Comparison of ENCODE assay signal across 10 cellular contexts in genomic region chr10:113616244-113617074, GRCh38. TPM values are rescaled to one million over a fixed set of nuclear protein-coding genes. Genes with fewer than 3 reads are reported as not detected.
DNase-seq lines count a peak whose midpoint lies in the region; ATAC-seq and TF ChIP-seq lines count a peak whose summit lies in the region.
"Had no signal": no experiment of that assay in that cellular context is flagged by ENCODE, and none has a peak within 500 bp of the region (broad histone marks: within the 10 kb centered on the region; RNA-seq: fewer than 3 reads in every experiment).

No MANE protein-coding gene starts in this region.

- no peaks in the 10 kb centered on the region for H3K27me3 ChIP-seq in neural cell (ENCODE audit: insufficient read depth, low read depth, low read length)
- H3K27me3 ChIP-seq: ascending aorta had no signal

- no peaks in the 10 kb centered on the region for H3K9me2 ChIP-seq in neural cell (ENCODE audit: insufficient read depth, low read length)

- peaks cover 67% of the 10 kb centered on the region for H3K27me3 Mint-ChIP-seq in chondrocyte (ENCODE audit: low read depth)

- H4K20me1 ChIP-seq in neural cell (ENCODE audit: insufficient read depth): no peaks in the 10 kb centered on the region

- H3K36me3 ChIP-seq in neural cell (ENCODE audit: insufficient read depth, low read length): no peaks in the 10 kb centered on the region
- H3K36me3 ChIP-seq: ascending aorta had no signal

- no peak overlapping the region for H2AFZ ChIP-seq in neural cell (ENCODE audit: low read depth, low read length)

- no peaks in the 10 kb centered on the region for H3K36me3 Mint-ChIP-seq in chondrocyte (ENCODE audit: low read depth)
- H3K36me3 Mint-ChIP-seq: memory B cell had no signal

- DNase-seq in G401 (ENCODE audit: low spot score) (peak; percentile 6), HuH-7 (ENCODE audit: low spot score) (peak; percentile 49), chondrocyte (ENCODE audit: low spot score) (no peak), SKM-1 (lab: John Stamatoyannopoulos, UW; ENCODE audit: unreplicated experiment) (no peak), RKO (ENCODE audit: low spot score) (no peak)

- H3K27ac ChIP-seq in neural cell (ENCODE audit: low read length): no peak overlapping the region
- H3K27ac ChIP-seq: ascending aorta had no signal

- TF ChIP-seq RAD21 in neural cell (conservative IDR thresholded peaks at IDR 0.05): no peak

- H3K79me2 ChIP-seq in neural cell (replicated peaks; ENCODE audit: insufficient read depth, low read length): no peaks in the 10 kb centered on the region

- no peak overlapping the region for H3K4me3 Mint-ChIP-seq in chondrocyte (ENCODE audit: unreplicated experiment)
- H3K4me3 Mint-ChIP-seq: memory B cell had no signal

- no peak overlapping the region for H3K4me3 ChIP-seq in neural cell (ENCODE audit: low read length)
- H3K4me3 ChIP-seq: ascending aorta had no signal

- H3F3A ChIP-seq in neural cell (ENCODE audit: insufficient read depth, low read length, poor library complexity, severe bottlenecking): no peaks in the 10 kb centered on the region

- no peaks in the 10 kb centered on the region for H3K9me3 ChIP-seq in neural cell (ENCODE audit: low read length)
- H3K9me3 ChIP-seq: ascending aorta had no signal

- no peak overlapping the region for H3K27ac Mint-ChIP-seq in chondrocyte (ENCODE audit: unreplicated experiment)
- H3K27ac Mint-ChIP-seq: memory B cell had no signal

- TF ChIP-seq EP300 in neural cell (conservative IDR thresholded peaks at IDR 0.05; ENCODE audit: poor library complexity, severe bottlenecking): no peak

- H3K9ac ChIP-seq in neural cell (ENCODE audit: low read length): no peak overlapping the region

- TF ChIP-seq CTCF in chondrocyte (IDR thresholded peaks at IDR 0.05) (peak; percentile 69), neural cell (IDR thresholded peaks at IDR 0.05; ENCODE audit: poor library complexity, severe bottlenecking) (peak; percentile 47)

- no peaks in the 10 kb centered on the region for H3K4me1 Mint-ChIP-seq in chondrocyte (ENCODE audit: low read depth)

- ATAC-seq in HG03439 (IDR thresholded peaks at IDR 0.05; ENCODE audit: unreplicated experiment) (no peak), HG03135 (IDR thresholded peaks at IDR 0.05; ENCODE audit: unreplicated experiment) (no peak)

- no peak overlapping the region for H3K4me2 ChIP-seq in neural cell (ENCODE audit: low read length)

- in situ Hi-C loops in G401 (cut with HindIII; ENCODE audit: low sequenced_read_pairs): no loop called here

- H3K9me3 Mint-ChIP-seq in chondrocyte (ENCODE audit: low read depth): no peaks in the 10 kb centered on the region
- H3K9me3 Mint-ChIP-seq: memory B cell had no signal

TF ChIP-seq in neural cell, 6 proteins besides CTCF, POLR2A, EP300 and RAD21:
- TF ChIP-seq POLR2AphosphoS5 (IDR thresholded peaks at IDR 0.05): no peak
- TF ChIP-seq TAF1 (IDR thresholded peaks at IDR 0.05; ENCODE audit: low read depth): no peak
- TF ChIP-seq SMC3 (conservative IDR thresholded peaks at IDR 0.05; ENCODE audit: poor library complexity): no peak
- no peak for TF ChIP-seq REST (IDR thresholded peaks at IDR 0.05; ENCODE audit: borderline replicate concordance)
- no peak for TF ChIP-seq EZH2 (IDR thresholded peaks at IDR 0.05; ENCODE audit: borderline replicate concordance, insufficient read depth, low read length, poor library complexity, severe bottlenecking)
- TF ChIP-seq MXI1 (conservative IDR thresholded peaks at IDR 0.05; ENCODE audit: poor library complexity, severe bottlenecking): no peak

RNA-seq across cellular contexts. Expression of gene NRAP, which starts 47.4 kb away (rescaled TPM):
- not detected in 2 replicates for total RNA-seq in G401 (2014; rRNA removed; shearing (Covaris generic))
- total RNA-seq in chondrocyte: not detected in 3 replicates
- polyA plus RNA-seq in neural cell: 0.08 TPM in 1 of 2 replicates, not detected in the other
- polyA minus RNA-seq in neural cell: not detected in 2 replicates
- total RNA-seq: ascending aorta had no signal

Comparison
In these comparisons a context has a peak if more than half of its experiments do, and no peak if none do; other contexts are left out.
1. DNase-seq: peak in G401 (single experiment) and HuH-7 (single experiment); none in chondrocyte (single experiment), SKM-1 (single experiment) and RKO (single experiment).